27 cellular contexts compared by ENCODE assay signal in the genomic region with DNA sequence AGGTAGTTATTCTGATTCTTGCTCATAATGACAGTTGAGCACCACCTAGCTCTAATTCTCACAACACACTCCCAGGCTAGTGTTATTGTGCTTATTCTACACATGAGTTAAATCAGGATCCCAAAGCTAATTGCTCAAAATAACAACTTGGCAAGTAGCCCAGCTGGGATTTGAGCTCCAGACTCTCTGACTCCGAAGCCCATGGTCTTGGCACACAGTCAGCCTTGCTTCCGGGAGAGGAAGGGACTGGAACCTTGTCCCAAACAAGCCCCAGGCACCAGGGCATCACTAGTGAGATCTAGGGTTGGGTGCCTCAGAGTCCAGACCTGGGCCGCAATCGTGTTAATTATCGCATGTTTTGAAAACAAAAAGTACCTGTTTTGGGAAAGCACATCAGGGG.
A peak's percentile ranks its signal among the peaks of the same experiment; 100 is the strongest.
DNase-seq lines count a peak whose midpoint lies in the region; FAIRE-seq and TF ChIP-seq lines count a peak whose summit lies in the region.
"Had no signal": no experiment of that assay in that cellular context is flagged by ENCODE, and none has a peak within 500 bp of the region (broad histone marks: within the 10 kb centered on the region; RNA-seq: fewer than 3 reads in every experiment).

No MANE protein-coding gene starts in this region.

- no peak overlapping the region for H3K27ac ChIP-seq in neural cell (ENCODE audit: low read length)
- H3K27ac ChIP-seq: KMS-11, Peyer's patch, upper lobe of left lung had no signal

- no peaks in the 10 kb centered on the region for H3F3A ChIP-seq in neural cell (ENCODE audit: insufficient read depth, low read length, poor library complexity, severe bottlenecking)

- no peaks in the 10 kb centered on the region for H3K36me3 ChIP-seq in neural cell (ENCODE audit: insufficient read depth, low read length)
- H3K36me3 ChIP-seq: Peyer's patch, upper lobe of left lung had no signal

- H3K4me2 ChIP-seq in neural cell (ENCODE audit: low read length), result no peak overlapping the region
- H3K4me2 ChIP-seq: KMS-11 had no signal

- H3K9ac ChIP-seq in neural cell (ENCODE audit: low read length), result no peak overlapping the region
- H3K9ac ChIP-seq: KMS-11 had no signal

- TF ChIP-seq EP300 in neural cell (conservative IDR thresholded peaks at IDR 0.05; ENCODE audit: poor library complexity, severe bottlenecking), result no peak

- TF ChIP-seq RAD21 in neural cell (conservative IDR thresholded peaks at IDR 0.05), result no peak

- peak; percentile 89 for FAIRE-seq in endometrium (lab: Jason Lieb, UNC)
- FAIRE-seq: A204.1, bronchial epithelial cell, GM12892 had no signal

- DNase-seq in DMS153 treated with DMSO at 0.1 percent for 48 hours (lab: John Stamatoyannopoulos, UW; ENCODE audit: unreplicated experiment) (peak; percentile 12), DMS153 (lab: John Stamatoyannopoulos, UW) (no peak), NCI-H1105 (lab: John Stamatoyannopoulos, UW) (peak; percentile 81), dedifferentiated amniotic fluid mesenchymal stem cell (ENCODE audit: extremely low spot score) (no peak), 8988T (no peak), cortex of kidney (lab: John Stamatoyannopoulos, UW) (no peak)
- DNase-seq: activated CD4-positive, alpha-beta T cell treated with anti-CD3 and anti-CD28 coated beads, Interleukin-2, amount 50 U/mL, for 4 hours; activated naive CD8-positive, alpha-beta T cell treated with anti-CD3 and anti-CD28 coated beads for 36 hours; activated T-cell treated with anti-CD3 and anti-CD28 coated beads, Interleukin-2, amount 50 U/mL, for 1 hour; CD8-positive, alpha-beta memory T cell; effector memory CD4-positive, alpha-beta T cell; GDM1; H9; hypothalamus; kidney glomerular epithelial cell; NCI-H1417 treated with DMSO at 0.1 percent for 48 hours; NCI-H526; occipital lobe; Peyer's patch; upper lobe of left lung had no signal

- no peaks in the 10 kb centered on the region for H3K79me2 ChIP-seq in neural cell (replicated peaks; ENCODE audit: insufficient read depth, low read length)

- peak; percentile 18 for TF ChIP-seq CTCF in neural cell (IDR thresholded peaks at IDR 0.05; ENCODE audit: poor library complexity, severe bottlenecking)

- H3K9me3 ChIP-seq in neural cell (ENCODE audit: low read length), result no peaks in the 10 kb centered on the region
- H3K9me3 ChIP-seq: Peyer's patch, upper lobe of left lung had no signal

- H4K20me1 ChIP-seq in neural cell (ENCODE audit: insufficient read depth), result no peaks in the 10 kb centered on the region

- no peak overlapping the region for H2AFZ ChIP-seq in neural cell (ENCODE audit: low read depth, low read length)

- H3K27me3 ChIP-seq in neural cell (ENCODE audit: insufficient read depth, low read depth, low read length), result no peaks in the 10 kb centered on the region
- H3K27me3 ChIP-seq: Peyer's patch, upper lobe of left lung had no signal

- H3K9me2 ChIP-seq in neural cell (ENCODE audit: insufficient read depth, low read length), result no peaks in the 10 kb centered on the region

- no peak overlapping the region for H3K4me3 ChIP-seq in neural cell (ENCODE audit: low read length)
- H3K4me3 ChIP-seq: Peyer's patch, skin epidermis, upper lobe of left lung had no signal

TF ChIP-seq in neural cell, 6 proteins besides CTCF, POLR2A, EP300 and RAD21:
- TF ChIP-seq EZH2 (IDR thresholded peaks at IDR 0.05; ENCODE audit: borderline replicate concordance, insufficient read depth, low read length, poor library complexity, severe bottlenecking) (no peak), MXI1 (conservative IDR thresholded peaks at IDR 0.05; ENCODE audit: poor library complexity, severe bottlenecking) (no peak), TAF1 (IDR thresholded peaks at IDR 0.05; ENCODE audit: low read depth) (no peak), SMC3 (conservative IDR thresholded peaks at IDR 0.05; ENCODE audit: poor library complexity) (no peak), REST (IDR thresholded peaks at IDR 0.05; ENCODE audit: borderline replicate concordance) (no peak), POLR2AphosphoS5 (IDR thresholded peaks at IDR 0.05) (no peak)

Comparison
In these comparisons a context has a peak if more than half of its experiments do, and no peak if none do; other contexts are left out.
1. DNase-seq: peak in DMS153 treated with DMSO at 0.1 percent for 48 hours (single experiment) and NCI-H1105 (single experiment); none in DMS153 (single experiment), dedifferentiated amniotic fluid mesenchymal stem cell (single experiment), 8988T (single experiment) and cortex of kidney (single experiment).